Comparison of ENCODE assay signal across 8 cellular contexts in the genomic region with DNA sequence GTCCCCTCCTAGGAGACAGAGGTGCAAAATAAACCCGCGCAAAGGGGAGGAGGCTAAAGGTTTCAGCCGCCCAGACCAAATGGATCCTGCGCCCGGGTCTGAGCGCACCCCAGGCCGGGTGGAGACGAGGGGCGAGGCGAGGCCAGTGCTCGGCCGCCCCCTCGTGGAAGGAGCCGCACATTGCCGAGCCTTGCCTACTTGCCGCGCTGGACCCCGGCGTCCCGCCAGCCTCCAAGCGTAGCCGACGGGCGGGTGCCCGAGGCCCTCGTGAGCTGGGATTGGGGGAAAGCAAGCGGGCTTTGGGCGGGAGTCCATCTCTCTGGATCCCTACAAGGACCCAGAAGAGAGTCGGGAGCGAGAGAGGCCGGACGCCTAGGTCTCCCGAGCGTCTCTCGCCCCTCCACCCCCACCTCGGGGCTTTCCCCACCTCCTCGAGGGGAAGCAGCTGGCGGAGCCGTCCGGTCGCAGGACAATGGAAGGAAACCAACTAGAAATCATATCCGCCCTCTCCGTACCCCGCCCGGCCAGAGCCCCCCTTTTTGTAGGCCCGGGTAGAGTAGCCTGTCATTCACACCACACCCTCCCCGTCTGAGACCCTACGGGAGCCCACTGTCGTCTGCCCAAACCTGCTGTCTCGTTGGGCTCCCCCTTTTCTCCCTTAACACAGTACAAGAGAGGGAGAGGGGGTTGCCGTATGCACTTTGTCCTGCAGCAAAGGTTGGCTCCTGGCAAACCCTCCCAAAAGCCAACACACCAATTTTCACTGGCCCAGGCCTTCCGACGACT. TPM values are rescaled to one million over a fixed set of nuclear protein-coding genes. Genes with fewer than 3 reads are reported as not detected.
DNase-seq lines count a peak whose midpoint lies in the region; ATAC-seq and TF ChIP-seq lines count a peak whose summit lies in the region.

No MANE protein-coding gene starts in this region.

- TF ChIP-seq CTCF in adrenal gland (IDR thresholded peaks at IDR 0.05) = peak; percentile 74 to 93 (median 91)
- TF ChIP-seq CTCF in right atrium auricular region (IDR thresholded peaks at IDR 0.05) = peak; percentile 95 to 97

- DNase-seq in D341Med (ENCODE audit: low spot score) (peak; percentile 87), Kasumi-1 (lab: John Stamatoyannopoulos, UW) (peak; percentile 19 to 25), T follicular helper cell (ENCODE audit: low read depth) (peak; percentile 58), adrenal gland (peak; percentile 69 to 89 (median 81)), right atrium auricular region (ENCODE audit: low spot score) (peak; percentile 78), DMS114 treated with DMSO at 0.1 percent for 48 hours (lab: John Stamatoyannopoulos, UW; ENCODE audit: unreplicated experiment) (no peak)

- H3K9me3 ChIP-seq in adrenal gland (replicated peaks in 1 of 3) = no peaks in the 10 kb centered on the region
- no peaks in the 10 kb centered on the region for H3K9me3 ChIP-seq in right atrium auricular region

- H3K36me3 ChIP-seq in adrenal gland (replicated peaks in 1 of 2) (no peaks in the 10 kb centered on the region), right atrium auricular region (no peaks in the 10 kb centered on the region), rectal smooth muscle tissue (ENCODE audit: control insufficient read depth, insufficient read depth, low read length) (peaks cover under 1% of the 10 kb centered on the region)

- H3K4me3 ChIP-seq in adrenal gland (peak overlapping the region in 1 of 4 donors; percentile 6), right atrium auricular region (peak overlapping the region; percentile 20 to 47), rectal smooth muscle tissue (ENCODE audit: low read length) (peak overlapping the region; percentile 40)

- H3K9ac ChIP-seq in rectal smooth muscle tissue (ENCODE audit: low read length) = no peak overlapping the region

- 2 to 6% (median 4%) methylated on average over 7 to 53 of the region's 53 CpGs for WGBS in adrenal gland, 4 donors

- H3K4me1 ChIP-seq in adrenal gland (replicated peaks in 1 of 2) (peaks cover 19 to 23% of the 10 kb centered on the region in 2 donors), right atrium auricular region (peaks cover 0 to 60% of the 10 kb centered on the region in 2 donors), rectal smooth muscle tissue (ENCODE audit: control insufficient read depth, insufficient read depth, low read length) (peaks cover 12% of the 10 kb centered on the region)

- peak; percentile 45 for ATAC-seq in GM21526 (IDR thresholded peaks at IDR 0.05; ENCODE audit: low FRiP score, unreplicated experiment)

- peak in 1 of 2 donors; percentile 16 for TF ChIP-seq POLR2A in adrenal gland (IDR thresholded peaks at IDR 0.05)

- H3K27ac ChIP-seq in adrenal gland = peak overlapping the region; percentile 27 to 71 (median 52)
- H3K27ac ChIP-seq in right atrium auricular region = peak overlapping the region; percentile 85 to 87
- no peak overlapping the region for H3K27ac ChIP-seq in rectal smooth muscle tissue (ENCODE audit: low read depth, low read length)

- H3K27me3 ChIP-seq in adrenal gland (no peaks in the 10 kb centered on the region), right atrium auricular region (peaks cover 0 to 5% of the 10 kb centered on the region in 2 donors), rectal smooth muscle tissue (ENCODE audit: control insufficient read depth, insufficient read depth, low read length) (peaks cover 8% of the 10 kb centered on the region)

- intact Hi-C loops in adrenal gland (cut with DNase I) = loop anchor here in 1 of 2 donors (5.0 kb wide), 1 partner anchor 110 kb away; no protein-coding TSS in a partner anchor

RNA-seq across cellular contexts. Expression of a gene that starts 0.7 kb away (rescaled TPM):
- 10 to 100 TPM in 3 of 8 donors, 1 to 10 TPM in 5; 2.9 to 17.0 (median 8.8) TPM for total RNA-seq in adrenal gland
- polyA plus RNA-seq in adrenal gland = 10 to 100 TPM in 1 of 3 donors, 1 to 10 TPM in 2; 3.2 to 14.2 (median 9.3) TPM
- 1 to 10 TPM; 6.1 to 9.2 TPM for total RNA-seq in right atrium auricular region

RNA-seq across cellular contexts. Expression of a gene that starts 9.8 kb away (rescaled TPM):
- total RNA-seq in adrenal gland = 100 to 1,000 TPM; 206 to 799 (median 570) TPM
- 100 to 1,000 TPM; 363 to 770 (median 435) TPM for polyA plus RNA-seq in adrenal gland
- total RNA-seq in right atrium auricular region = 100 to 1,000 TPM; 231 to 334 TPM

RNA-seq across cellular contexts. Expression of a gene that starts 13.6 kb away (rescaled TPM):
- total RNA-seq in adrenal gland (1 to 10 TPM in 7 of 8 donors, under 1 TPM in 1; 0.97 to 3.2 (median 2.3) TPM), right atrium auricular region (under 1 TPM; 0.70 to 0.71 TPM)
- polyA plus RNA-seq in adrenal gland = 1 to 10 TPM in 2 of 3 donors, under 1 TPM in 1; 0.84 to 3.1 (median 1.3) TPM

RNA-seq across cellular contexts. Expression of a gene that starts 21.7 kb away (rescaled TPM):
- 1 to 10 TPM in 2 of 8 donors, under 1 TPM in 4, not detected in 2; 0.18 to 1.1 (median 0.62) TPM for total RNA-seq in adrenal gland
- 1 to 10 TPM in 2 of 3 donors, not detected in 1; 1.1 to 3.0 TPM for polyA plus RNA-seq in adrenal gland
- 1 to 10 TPM; 1.9 to 3.4 TPM for total RNA-seq in right atrium auricular region

RNA-seq across cellular contexts. Expression of a gene that starts 26.3 kb away (rescaled TPM):
- total RNA-seq in adrenal gland (under 1 TPM in 1 of 8 donors, not detected in 7; 0.23 TPM), right atrium auricular region (under 1 TPM in 1 of 2 donors, not detected in 1; 0.47 TPM)
- polyA plus RNA-seq in adrenal gland = under 1 TPM in 1 of 3 donors, not detected in 2; 0.16 TPM
